8 cellular contexts compared by ENCODE assay signal in genomic region chr11:45371251-45371749, GRCh38.
A peak's percentile ranks its signal among the peaks of the same experiment; 100 is the strongest.
DNase-seq lines count a peak whose midpoint lies in the region; ATAC-seq and TF ChIP-seq lines count a peak whose summit lies in the region.

No MANE protein-coding gene starts in this region.

- peak; percentile 94 for TF ChIP-seq CTCF in DOHH2 (IDR thresholded peaks at IDR 0.05; ENCODE audit: low read depth, low read length, poor library complexity, severe bottlenecking)

- DNase-seq in HT1080 (ENCODE audit: low read depth), result peak; percentile 67
- DNase-seq in NCI-H82 treated with DMSO at 0.1 percent for 48 hours (lab: John Stamatoyannopoulos, UW; ENCODE audit: unreplicated experiment), result peak; percentile 54
- peak; percentile 24 for DNase-seq in activated CD8-positive, alpha-beta memory T cell treated with anti-CD3 and anti-CD28 coated beads, Interleukin-2, amount 50 U/mL, for 24 hours (ENCODE audit: extremely low read depth)
- DNase-seq in epidermal melanocyte (ENCODE audit: insufficient read length, low spot score), result peak; percentile 84
- DNase-seq in myocyte (ENCODE audit: low read depth), result peak; percentile 63
- peak; percentile 37 for DNase-seq in stimulated activated CD8-positive, alpha-beta memory T cell treated with anti-CD3 and anti-CD28 coated beads, Interleukin-7, amount 100 ng/mL, for 24 hours (ENCODE audit: low read depth)

- no peak for ATAC-seq in HG02610 (IDR thresholded peaks at IDR 0.05; ENCODE audit: unreplicated experiment)

- H3K27ac ChIP-seq in DOHH2 (ENCODE audit: low read depth, low read length), result no peak overlapping the region

- no peaks in the 10 kb centered on the region for H3F3A ChIP-seq in DOHH2 (ENCODE audit: control insufficient read depth, insufficient read depth)

- H3K27me3 ChIP-seq in DOHH2 (ENCODE audit: control insufficient read depth, low read length), result peaks cover 26% of the 10 kb centered on the region

- H3K9me2 ChIP-seq in DOHH2 (replicated peaks; ENCODE audit: control insufficient read depth, low read length), result no peaks in the 10 kb centered on the region

- no peaks in the 10 kb centered on the region for H3K4me1 ChIP-seq in DOHH2 (ENCODE audit: control insufficient read depth, low read length)

- no peaks in the 10 kb centered on the region for H3K9me3 ChIP-seq in DOHH2 (ENCODE audit: control insufficient read depth, insufficient read depth, low read length)

- no peaks in the 10 kb centered on the region for H3K36me3 ChIP-seq in DOHH2 (ENCODE audit: control insufficient read depth, low read length)

- H4K20me1 ChIP-seq in DOHH2 (ENCODE audit: control insufficient read depth, insufficient read depth, low read depth, low read length), result no peaks in the 10 kb centered on the region

- H3K4me2 ChIP-seq in DOHH2 (ENCODE audit: low read length), result no peak overlapping the region

- no peak overlapping the region for H3K4me3 ChIP-seq in DOHH2 (ENCODE audit: low read length)

- H3K79me2 ChIP-seq in DOHH2 (ENCODE audit: control insufficient read depth, low read length), result no peaks in the 10 kb centered on the region

Comparison
In these comparisons a context has a peak if more than half of its experiments do, and no peak if none do; other contexts are left out.
1. DNase-seq: peak in every context shown above with its lines; median percentile 84 in epidermal melanocyte; 67 in HT1080; 63 in myocyte; 54 in NCI-H82 treated with DMSO at 0.1 percent for 48 hours; 37 in stimulated activated CD8-positive, alpha-beta memory T cell treated with anti-CD3 and anti-CD28 coated beads, Interleukin-7, amount 100 ng/mL, for 24 hours; 24 in activated CD8-positive, alpha-beta memory T cell treated with anti-CD3 and anti-CD28 coated beads, Interleukin-2, amount 50 U/mL, for 24 hours.